ENCODE assay signal across 1 cellular context in genomic region chr21:41523175-41523574, GRCh38.
TF ChIP-seq lines count a peak whose summit lies in the region.

No MANE protein-coding gene starts in this region.

TF ChIP-seq in GM12878, 131 proteins besides CTCF, POLR2A, EP300 and RAD21:
- TF ChIP-seq MYC (IDR thresholded peaks at IDR 0.05; ENCODE audit: insufficient read depth, insufficient read length, insufficient replicate concordance, low read length, severe bottlenecking) (no peak), YY1 (IDR thresholded peaks at IDR 0.05; ENCODE audit: low read depth, low read length) (peak; percentile 52; the same call in 1 of the 2 replicates)
